9 cellular contexts compared by ENCODE assay signal in genomic region chr10:8168836-8169235, GRCh38.
"Had no signal": no experiment of that assay in that cellular context is flagged by ENCODE, and none has a peak within 500 bp of the region (broad histone marks: within the 10 kb centered on the region; RNA-seq: fewer than 3 reads in every experiment).

No MANE protein-coding gene starts in this region.

- H3K27ac ChIP-seq: GM23248, HL-60 had no signal

- H3K9me3 ChIP-seq: HAP-1 had no signal

- H3K4me3 ChIP-seq: GM23248, HAP-1 had no signal

- DNase-seq: GM23248, GOT3, H7, HFFc6, KBM-7 had no signal

- H2AFZ ChIP-seq: GM23248 had no signal

- H3K27me3 Mint-ChIP-seq: IgD-negative memory B cell had no signal

- H3K4me3 Mint-ChIP-seq: HFFc6 had no signal

- H3K36me3 ChIP-seq: HAP-1 had no signal

- ATAC-seq: HepG2 had no signal

- H3K4me1 ChIP-seq: HAP-1 had no signal

- H3K4me1 Mint-ChIP-seq: IgD-negative memory B cell had no signal

- H3K27ac Mint-ChIP-seq: HFFc6, IgD-negative memory B cell had no signal

- H3K9ac ChIP-seq: GM23248 had no signal
